ENCODE assay signal across 1 cellular context in genomic region chr1:220219136-220219442, GRCh38.
TF ChIP-seq lines count a peak whose summit lies in the region.

No MANE protein-coding gene starts in this region.

TF ChIP-seq in WTC11, 78 proteins besides CTCF, POLR2A, EP300 and RAD21 (continued from another document):
- TF ChIP-seq, protein P1, sequence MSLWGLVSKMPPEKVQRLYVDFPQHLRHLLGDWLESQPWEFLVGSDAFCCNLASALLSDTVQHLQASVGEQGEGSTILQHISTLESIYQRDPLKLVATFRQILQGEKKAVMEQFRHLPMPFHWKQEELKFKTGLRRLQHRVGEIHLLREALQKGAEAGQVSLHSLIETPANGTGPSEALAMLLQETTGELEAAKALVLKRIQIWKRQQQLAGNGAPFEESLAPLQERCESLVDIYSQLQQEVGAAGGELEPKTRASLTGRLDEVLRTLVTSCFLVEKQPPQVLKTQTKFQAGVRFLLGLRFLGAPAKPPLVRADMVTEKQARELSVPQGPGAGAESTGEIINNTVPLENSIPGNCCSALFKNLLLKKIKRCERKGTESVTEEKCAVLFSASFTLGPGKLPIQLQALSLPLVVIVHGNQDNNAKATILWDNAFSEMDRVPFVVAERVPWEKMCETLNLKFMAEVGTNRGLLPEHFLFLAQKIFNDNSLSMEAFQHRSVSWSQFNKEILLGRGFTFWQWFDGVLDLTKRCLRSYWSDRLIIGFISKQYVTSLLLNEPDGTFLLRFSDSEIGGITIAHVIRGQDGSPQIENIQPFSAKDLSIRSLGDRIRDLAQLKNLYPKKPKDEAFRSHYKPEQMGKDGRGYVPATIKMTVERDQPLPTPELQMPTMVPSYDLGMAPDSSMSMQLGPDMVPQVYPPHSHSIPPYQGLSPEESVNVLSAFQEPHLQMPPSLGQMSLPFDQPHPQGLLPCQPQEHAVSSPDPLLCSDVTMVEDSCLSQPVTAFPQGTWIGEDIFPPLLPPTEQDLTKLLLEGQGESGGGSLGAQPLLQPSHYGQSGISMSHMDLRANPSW (CRISPR knock-in tag; conservative IDR thresholded peaks at IDR 0.05; ENCODE audit: low read depth), result no peak
- TF ChIP-seq OVOL2 (CRISPR knock-in tag; IDR thresholded peaks at IDR 0.05; ENCODE audit: borderline replicate concordance) (no peak), CREM (CRISPR knock-in tag; IDR thresholded peaks at IDR 0.05) (no peak), NR1H2 (CRISPR knock-in tag; IDR thresholded peaks at IDR 0.05) (no peak), EMX1 (CRISPR knock-in tag; IDR thresholded peaks at IDR 0.05) (no peak), ATF6 (CRISPR knock-in tag; IDR thresholded peaks at IDR 0.05) (no peak), MYBL2 (CRISPR knock-in tag; IDR thresholded peaks at IDR 0.05) (no peak), TCF7 (CRISPR knock-in tag; IDR thresholded peaks at IDR 0.05; ENCODE audit: low read depth) (no peak)
- TF ChIP-seq, protein P2, sequence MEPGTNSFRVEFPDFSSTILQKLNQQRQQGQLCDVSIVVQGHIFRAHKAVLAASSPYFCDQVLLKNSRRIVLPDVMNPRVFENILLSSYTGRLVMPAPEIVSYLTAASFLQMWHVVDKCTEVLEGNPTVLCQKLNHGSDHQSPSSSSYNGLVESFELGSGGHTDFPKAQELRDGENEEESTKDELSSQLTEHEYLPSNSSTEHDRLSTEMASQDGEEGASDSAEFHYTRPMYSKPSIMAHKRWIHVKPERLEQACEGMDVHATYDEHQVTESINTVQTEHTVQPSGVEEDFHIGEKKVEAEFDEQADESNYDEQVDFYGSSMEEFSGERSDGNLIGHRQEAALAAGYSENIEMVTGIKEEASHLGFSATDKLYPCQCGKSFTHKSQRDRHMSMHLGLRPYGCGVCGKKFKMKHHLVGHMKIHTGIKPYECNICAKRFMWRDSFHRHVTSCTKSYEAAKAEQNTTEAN (CRISPR knock-in tag; IDR thresholded peaks at IDR 0.05), result no peak
- TF ChIP-seq, protein P3, sequence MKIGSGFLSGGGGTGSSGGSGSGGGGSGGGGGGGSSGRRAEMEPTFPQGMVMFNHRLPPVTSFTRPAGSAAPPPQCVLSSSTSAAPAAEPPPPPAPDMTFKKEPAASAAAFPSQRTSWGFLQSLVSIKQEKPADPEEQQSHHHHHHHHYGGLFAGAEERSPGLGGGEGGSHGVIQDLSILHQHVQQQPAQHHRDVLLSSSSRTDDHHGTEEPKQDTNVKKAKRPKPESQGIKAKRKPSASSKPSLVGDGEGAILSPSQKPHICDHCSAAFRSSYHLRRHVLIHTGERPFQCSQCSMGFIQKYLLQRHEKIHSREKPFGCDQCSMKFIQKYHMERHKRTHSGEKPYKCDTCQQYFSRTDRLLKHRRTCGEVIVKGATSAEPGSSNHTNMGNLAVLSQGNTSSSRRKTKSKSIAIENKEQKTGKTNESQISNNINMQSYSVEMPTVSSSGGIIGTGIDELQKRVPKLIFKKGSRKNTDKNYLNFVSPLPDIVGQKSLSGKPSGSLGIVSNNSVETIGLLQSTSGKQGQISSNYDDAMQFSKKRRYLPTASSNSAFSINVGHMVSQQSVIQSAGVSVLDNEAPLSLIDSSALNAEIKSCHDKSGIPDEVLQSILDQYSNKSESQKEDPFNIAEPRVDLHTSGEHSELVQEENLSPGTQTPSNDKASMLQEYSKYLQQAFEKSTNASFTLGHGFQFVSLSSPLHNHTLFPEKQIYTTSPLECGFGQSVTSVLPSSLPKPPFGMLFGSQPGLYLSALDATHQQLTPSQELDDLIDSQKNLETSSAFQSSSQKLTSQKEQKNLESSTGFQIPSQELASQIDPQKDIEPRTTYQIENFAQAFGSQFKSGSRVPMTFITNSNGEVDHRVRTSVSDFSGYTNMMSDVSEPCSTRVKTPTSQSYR (CRISPR knock-in tag; IDR thresholded peaks at IDR 0.05), result no peak
- TF ChIP-seq, protein P4, sequence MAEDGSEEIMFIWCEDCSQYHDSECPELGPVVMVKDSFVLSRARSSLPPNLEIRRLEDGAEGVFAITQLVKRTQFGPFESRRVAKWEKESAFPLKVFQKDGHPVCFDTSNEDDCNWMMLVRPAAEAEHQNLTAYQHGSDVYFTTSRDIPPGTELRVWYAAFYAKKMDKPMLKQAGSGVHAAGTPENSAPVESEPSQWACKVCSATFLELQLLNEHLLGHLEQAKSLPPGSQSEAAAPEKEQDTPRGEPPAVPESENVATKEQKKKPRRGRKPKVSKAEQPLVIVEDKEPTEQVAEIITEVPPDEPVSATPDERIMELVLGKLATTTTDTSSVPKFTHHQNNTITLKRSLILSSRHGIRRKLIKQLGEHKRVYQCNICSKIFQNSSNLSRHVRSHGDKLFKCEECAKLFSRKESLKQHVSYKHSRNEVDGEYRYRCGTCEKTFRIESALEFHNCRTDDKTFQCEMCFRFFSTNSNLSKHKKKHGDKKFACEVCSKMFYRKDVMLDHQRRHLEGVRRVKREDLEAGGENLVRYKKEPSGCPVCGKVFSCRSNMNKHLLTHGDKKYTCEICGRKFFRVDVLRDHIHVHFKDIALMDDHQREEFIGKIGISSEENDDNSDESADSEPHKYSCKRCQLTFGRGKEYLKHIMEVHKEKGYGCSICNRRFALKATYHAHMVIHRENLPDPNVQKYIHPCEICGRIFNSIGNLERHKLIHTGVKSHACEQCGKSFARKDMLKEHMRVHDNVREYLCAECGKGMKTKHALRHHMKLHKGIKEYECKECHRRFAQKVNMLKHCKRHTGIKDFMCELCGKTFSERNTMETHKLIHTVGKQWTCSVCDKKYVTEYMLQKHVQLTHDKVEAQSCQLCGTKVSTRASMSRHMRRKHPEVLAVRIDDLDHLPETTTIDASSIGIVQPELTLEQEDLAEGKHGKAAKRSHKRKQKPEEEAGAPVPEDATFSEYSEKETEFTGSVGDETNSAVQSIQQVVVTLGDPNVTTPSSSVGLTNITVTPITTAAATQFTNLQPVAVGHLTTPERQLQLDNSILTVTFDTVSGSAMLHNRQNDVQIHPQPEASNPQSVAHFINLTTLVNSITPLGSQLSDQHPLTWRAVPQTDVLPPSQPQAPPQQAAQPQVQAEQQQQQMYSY (CRISPR knock-in tag; IDR thresholded peaks at IDR 0.05), result no peak
